ENCODE assay signal across 28 cellular contexts in the genomic region with DNA sequence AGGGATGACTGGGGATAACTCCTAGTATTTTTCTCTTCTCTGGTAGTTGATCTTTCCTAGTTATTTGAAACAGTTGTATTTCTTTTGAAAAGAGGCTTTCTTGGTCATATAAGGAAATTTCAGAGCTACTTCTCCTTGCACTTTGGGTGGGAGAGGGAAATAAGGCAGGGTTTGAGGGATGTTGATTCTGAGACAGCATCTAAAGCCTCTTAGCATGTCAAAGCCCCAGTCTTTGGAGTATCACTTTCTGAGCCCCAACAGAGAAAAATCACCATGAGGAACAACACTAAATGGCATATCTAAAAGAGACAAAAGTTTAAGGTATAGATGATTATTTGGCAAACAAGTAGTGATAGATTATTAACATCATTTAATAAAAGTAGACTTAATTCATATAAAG.
"Had no signal": no experiment of that assay in that cellular context is flagged by ENCODE, and none has a peak within 500 bp of the region (broad histone marks: within the 10 kb centered on the region; RNA-seq: fewer than 3 reads in every experiment).

No MANE protein-coding gene starts in this region.

- ATAC-seq: naive thymus-derived CD8-positive, alpha-beta T cell; natural killer cell treated with Interleukin-12 subunit alpha and Interleukin-12 subunit beta and Interleukin-15 and Interleukin-18, amount 100 ng/mL, for 72 hours; psoas muscle; right cardiac atrium; right lobe of liver; stimulated activated effector memory CD8-positive, alpha-beta T cell treated with anti-CD3 and anti-CD28 coated beads, Interleukin-12 subunit alpha, Interleukin-12 subunit beta, amount 100 ng/mL, for 72 hours; stimulated activated naive B cell treated with anti-CD40 and anti-IgM and Interleukin-4, amounts not matched to agents 10 μg/mL and 1 μg/mL and 100 μg/mL, for 72 hours had no signal

- H3K9me3 ChIP-seq: ovary, psoas muscle, right lobe of liver, sigmoid colon, stomach, thoracic aorta, thyroid gland, tibial nerve, upper lobe of left lung, vagina had no signal

- H3K36me3 ChIP-seq: ovary, right lobe of liver, sigmoid colon, stomach, thoracic aorta, thyroid gland, tibial nerve, upper lobe of left lung, vagina had no signal

- H3K27me3 ChIP-seq: ovary, right lobe of liver, sigmoid colon, stomach, thyroid gland, tibial nerve, upper lobe of left lung, vagina had no signal

- H3K27ac Mint-ChIP-seq: naive thymus-derived CD8-positive, alpha-beta T cell; natural killer cell treated with Interleukin-12 subunit alpha and Interleukin-12 subunit beta and Interleukin-15 and Interleukin-18, amount 100 ng/mL, for 72 hours; nephron progenitor cell; progenitor cell of endocrine pancreas; stimulated activated effector memory CD8-positive, alpha-beta T cell treated with anti-CD3 and anti-CD28 coated beads, Interleukin-12 subunit alpha, Interleukin-12 subunit beta, amount 100 ng/mL, for 72 hours; stimulated activated naive B cell treated with anti-CD40 and anti-IgM and Interleukin-4, amounts not matched to agents 10 μg/mL and 1 μg/mL and 100 μg/mL, for 72 hours; stimulated activated naive CD8-positive, alpha-beta T cell treated with anti-CD3 and anti-CD28 coated beads, Interleukin-15, Interleukin-2, amounts not matched to agents 100 ng/mL and 50 ng/mL, for 24 hours had no signal

- H3K9me3 Mint-ChIP-seq: natural killer cell treated with Interleukin-12 subunit alpha and Interleukin-12 subunit beta and Interleukin-15 and Interleukin-18, amount 100 ng/mL, for 72 hours; nephron progenitor cell; stimulated activated naive B cell treated with anti-CD40 and anti-IgM and Interleukin-4, amounts not matched to agents 10 μg/mL and 1 μg/mL and 100 μg/mL, for 72 hours; stimulated activated naive CD8-positive, alpha-beta T cell treated with anti-CD3 and anti-CD28 coated beads, Interleukin-15, Interleukin-2, amounts not matched to agents 100 ng/mL and 50 ng/mL, for 24 hours had no signal

- H3K4me3 Mint-ChIP-seq: naive thymus-derived CD8-positive, alpha-beta T cell; natural killer cell treated with Interleukin-12 subunit alpha and Interleukin-12 subunit beta and Interleukin-15 and Interleukin-18, amount 100 ng/mL, for 72 hours; nephron progenitor cell; neural crest cell; stimulated activated effector memory CD8-positive, alpha-beta T cell treated with anti-CD3 and anti-CD28 coated beads, Interleukin-12 subunit alpha, Interleukin-12 subunit beta, amount 100 ng/mL, for 72 hours; stimulated activated naive B cell treated with anti-CD40 and anti-IgM and Interleukin-4, amounts not matched to agents 10 μg/mL and 1 μg/mL and 100 μg/mL, for 72 hours; stimulated activated naive CD8-positive, alpha-beta T cell treated with anti-CD3 and anti-CD28 coated beads, Interleukin-15, Interleukin-2, amounts not matched to agents 100 ng/mL and 50 ng/mL, for 24 hours had no signal

- H3K9ac ChIP-seq: parathyroid adenoma had no signal

- H3K4me1 Mint-ChIP-seq: naive thymus-derived CD8-positive, alpha-beta T cell; nephron progenitor cell; neural crest cell; stimulated activated effector memory CD8-positive, alpha-beta T cell treated with anti-CD3 and anti-CD28 coated beads, Interleukin-12 subunit alpha, Interleukin-12 subunit beta, amount 100 ng/mL, for 72 hours; stimulated activated naive B cell treated with anti-CD40 and anti-IgM and Interleukin-4, amounts not matched to agents 10 μg/mL and 1 μg/mL and 100 μg/mL, for 72 hours had no signal

- H3K4me1 ChIP-seq: parathyroid adenoma, psoas muscle, right lobe of liver, sigmoid colon, stomach, thyroid gland, tibial nerve, upper lobe of left lung, vagina had no signal

- H2AFZ ChIP-seq: parathyroid adenoma had no signal

- DNase-seq: naive thymus-derived CD8-positive, alpha-beta T cell; nephron progenitor cell; occipital lobe; ovary; posterior cingulate gyrus; psoas muscle; right cardiac atrium; right lobe of liver; sigmoid colon; small intestine; stimulated activated CD4-positive, alpha-beta T cell treated with anti-CD3 and anti-CD28 coated beads, Interleukin-15, amount 100 ng/mL, for 24 hours; stimulated activated CD4-positive, alpha-beta T cell treated with anti-CD3 and anti-CD28 coated beads, Interleukin-4, amount 100 ng/mL, for 1 hour; stimulated activated CD4-positive, alpha-beta T cell treated with anti-CD3 and anti-CD28 coated beads, Interleukin-4, amount 100 ng/mL, for 4 hours; stimulated activated naive B cell treated with anti-CD40 and anti-IgM and Interleukin-4, amounts not matched to agents 10 μg/mL and 1 μg/mL and 100 μg/mL, for 72 hours; stimulated activated naive CD4-positive, alpha-beta T cell treated with Interleukin-2 at 50 U/mL for 16 hours; stomach; thyroid gland; trophoblast cell; upper lobe of left lung had no signal

- H3K27ac ChIP-seq: ovary, parathyroid adenoma, psoas muscle, right lobe of liver, sigmoid colon, stomach, thoracic aorta, thyroid gland, tibial nerve, upper lobe of left lung, vagina had no signal

- H3K4me3 ChIP-seq: ovary, psoas muscle, right lobe of liver, sigmoid colon, stomach, thoracic aorta, thyroid gland, tibial nerve, upper lobe of left lung, vagina had no signal

- H3K79me2 ChIP-seq: parathyroid adenoma had no signal

- H3K36me3 Mint-ChIP-seq: naive thymus-derived CD8-positive, alpha-beta T cell; natural killer cell treated with Interleukin-12 subunit alpha and Interleukin-12 subunit beta and Interleukin-15 and Interleukin-18, amount 100 ng/mL, for 72 hours; stimulated activated effector memory CD8-positive, alpha-beta T cell treated with anti-CD3 and anti-CD28 coated beads, Interleukin-12 subunit alpha, Interleukin-12 subunit beta, amount 100 ng/mL, for 72 hours; stimulated activated naive B cell treated with anti-CD40 and anti-IgM and Interleukin-4, amounts not matched to agents 10 μg/mL and 1 μg/mL and 100 μg/mL, for 72 hours had no signal

- H3K27me3 Mint-ChIP-seq: naive thymus-derived CD8-positive, alpha-beta T cell; natural killer cell treated with Interleukin-12 subunit alpha and Interleukin-12 subunit beta and Interleukin-15 and Interleukin-18, amount 100 ng/mL, for 72 hours; progenitor cell of endocrine pancreas; stimulated activated naive B cell treated with anti-CD40 and anti-IgM and Interleukin-4, amounts not matched to agents 10 μg/mL and 1 μg/mL and 100 μg/mL, for 72 hours; stimulated activated naive CD8-positive, alpha-beta T cell treated with anti-CD3 and anti-CD28 coated beads, Interleukin-15, Interleukin-2, amounts not matched to agents 100 ng/mL and 50 ng/mL, for 24 hours had no signal
